In genomic region chr14:53218161-53218560, GRCh38 we compare ENCODE assay signal across 8 cellular contexts.
DNase-seq lines count a peak whose midpoint lies in the region; ATAC-seq and TF ChIP-seq lines count a peak whose summit lies in the region.

No MANE protein-coding gene starts in this region.

- POLR2A ChIA-PET in HEK293 (lab: Yijun Ruan, JAX) = interaction anchor here (1.2 to 1.4 kb wide), 3 partner anchors 65 to 666 kb away, joined by 3 to 4 read pairs (median 4); partner anchors contain the start of genes DDHD1, GPR137C and TXNDC16

- peak overlapping the region; percentile 78 for H3K4me3 ChIP-seq in ACC112 (ENCODE audit: low read depth, low read length)
- H3K4me3 ChIP-seq in HEK293 (ENCODE audit: low read depth, low read length) = peak overlapping the region; percentile 58
- peak overlapping the region; percentile 60 for H3K4me3 ChIP-seq in brain microvascular endothelial cell (ENCODE audit: low read depth, low read length)
- peak overlapping the region; percentile 48 to 78 for H3K4me3 ChIP-seq in muscle layer of duodenum (ENCODE audit: low read depth in 1 of 2, low read length in 2 of 2)
- H3K4me3 ChIP-seq in mucosa of descending colon = no peak overlapping the region

- in situ Hi-C loops in brain microvascular endothelial cell (cut with HindIII; ENCODE audit: low pct_ligation_motif_present, low sequenced_read_pairs) = no loop called here

- intact Hi-C loops in mucosa of descending colon (cut with DNase I, micrococcal nuclease) = no loop called here

- DNase-seq in brain microvascular endothelial cell (no peak), mucosa of descending colon (no peak)

- TF ChIP-seq CTCF in HEK293 (tag by site-specific recombination; IDR thresholded peaks at IDR 0.05) (no peak), brain microvascular endothelial cell (IDR thresholded peaks at IDR 0.05; ENCODE audit: low read depth, low read length, missing control alignments) (no peak), mucosa of descending colon (IDR thresholded peaks at IDR 0.05) (no peak)

- CTCF ChIA-PET in HEK293 (lab: Yijun Ruan, JAX) = interaction anchor here (0.6 to 1.4 kb wide), 6 partner anchors 14 to 1359 kb away, joined by 3 to 6 read pairs (median 3); no protein-coding TSS in a partner anchor

- no peak for ATAC-seq in GM19328 (IDR thresholded peaks at IDR 0.05; ENCODE audit: unreplicated experiment)
- ATAC-seq in HG03565 (IDR thresholded peaks at IDR 0.05; ENCODE audit: unreplicated experiment) = no peak
- ATAC-seq in mucosa of descending colon = no peak
- ATAC-seq in GM21381 (IDR thresholded peaks at IDR 0.05; ENCODE audit: unreplicated experiment) = no peak

- H3K4me1 ChIP-seq in ACC112 (ENCODE audit: control insufficient read depth, insufficient read depth, low read length, unreplicated experiment) (no peaks in the 10 kb centered on the region), HEK293 (ENCODE audit: control insufficient read depth, insufficient read depth, low read length) (no peaks in the 10 kb centered on the region), muscle layer of duodenum (ENCODE audit: control insufficient read depth in 1 of 2, insufficient read depth in 2 of 2, low read length in 2 of 2) (peaks cover 0 to 6% of the 10 kb centered on the region in 2 donors), mucosa of descending colon (ENCODE audit: low read depth) (peaks cover 7% of the 10 kb centered on the region)

- H3K79me2 ChIP-seq in ACC112 (ENCODE audit: control insufficient read depth, insufficient read depth, low read length, unreplicated experiment) = no peaks in the 10 kb centered on the region

- H3K9me3 ChIP-seq in HEK293 (ENCODE audit: control insufficient read depth, insufficient read depth, low read depth, low read length) (no peaks in the 10 kb centered on the region), muscle layer of duodenum (ENCODE audit: control insufficient read depth in 1 of 2, low read length in 2 of 2) (no peaks in the 10 kb centered on the region), mucosa of descending colon (no peaks in the 10 kb centered on the region)

- no peaks in the 10 kb centered on the region for H3K27me3 ChIP-seq in ACC112 (ENCODE audit: insufficient read depth, low read length)
- H3K27me3 ChIP-seq in brain microvascular endothelial cell (replicated peaks) = no peaks in the 10 kb centered on the region
- H3K27me3 ChIP-seq in muscle layer of duodenum (ENCODE audit: low read depth, low read length) = no peaks in the 10 kb centered on the region

- H3K36me3 ChIP-seq in ACC112 (ENCODE audit: insufficient read depth, low read length) = no peaks in the 10 kb centered on the region
- no peaks in the 10 kb centered on the region for H3K36me3 ChIP-seq in HEK293 (ENCODE audit: control insufficient read depth in 2 of 2, insufficient read depth in 1 of 2, low read length in 2 of 2)
- no peaks in the 10 kb centered on the region for H3K36me3 ChIP-seq in brain microvascular endothelial cell (replicated peaks)
- H3K36me3 ChIP-seq in muscle layer of duodenum (ENCODE audit: control insufficient read depth in 1 of 2, insufficient read depth in 2 of 2, low read length in 2 of 2) = no peaks in the 10 kb centered on the region
- no peaks in the 10 kb centered on the region for H3K36me3 ChIP-seq in mucosa of descending colon (ENCODE audit: low read depth)

- H2AFZ ChIP-seq in ACC112 (ENCODE audit: low read length, unreplicated experiment) = peak overlapping the region; percentile 16

- no peak overlapping the region for H3K27ac ChIP-seq in ACC112 (ENCODE audit: low read depth, low read length)
- no peak overlapping the region; the same call in 1 of the 2 replicates for H3K27ac ChIP-seq in HEK293 (ENCODE audit: extremely low read depth, low read depth, low read length)
- H3K27ac ChIP-seq in brain microvascular endothelial cell = no peak overlapping the region
- H3K27ac ChIP-seq in muscle layer of duodenum (ENCODE audit: low read length) = no peak overlapping the region

TF ChIP-seq in HEK293, 187 proteins besides CTCF, POLR2A, EP300 and RAD21:
- TF ChIP-seq ZNF274 (IDR thresholded peaks at IDR 0.05; ENCODE audit: low read length) = no peak
- TF ChIP-seq ZNF274 (tag by site-specific recombination; IDR thresholded peaks at IDR 0.05; ENCODE audit: borderline replicate concordance) = no peak
- peak; percentile 77 for TF ChIP-seq ZNF335 (tag by site-specific recombination; conservative IDR thresholded peaks at IDR 0.05)
- no peak for TF ChIP-seq KLF17 (tag by site-specific recombination; IDR thresholded peaks at IDR 0.05)
- TF ChIP-seq ZNF202 (tag by site-specific recombination; IDR thresholded peaks at IDR 0.05; ENCODE audit: borderline replicate concordance) = no peak
- no peak for TF ChIP-seq ZSCAN23 (tag by site-specific recombination; IDR thresholded peaks at IDR 0.05)
- TF ChIP-seq ZNF677 (tag by site-specific recombination; IDR thresholded peaks at IDR 0.05) = no peak
- no peak for TF ChIP-seq BCL6B (tag by site-specific recombination; IDR thresholded peaks at IDR 0.05)
- TF ChIP-seq ZNF341 (tag by site-specific recombination; IDR thresholded peaks at IDR 0.05; ENCODE audit: low read depth) = no peak
- no peak for TF ChIP-seq HOXA7 (CRISPR knock-in tag; IDR thresholded peaks at IDR 0.05; ENCODE audit: borderline replicate concordance)
TF ChIP-seq in HEK293: peak in this region for 1.
